1 cellular context compared by ENCODE assay signal in the genomic region with DNA sequence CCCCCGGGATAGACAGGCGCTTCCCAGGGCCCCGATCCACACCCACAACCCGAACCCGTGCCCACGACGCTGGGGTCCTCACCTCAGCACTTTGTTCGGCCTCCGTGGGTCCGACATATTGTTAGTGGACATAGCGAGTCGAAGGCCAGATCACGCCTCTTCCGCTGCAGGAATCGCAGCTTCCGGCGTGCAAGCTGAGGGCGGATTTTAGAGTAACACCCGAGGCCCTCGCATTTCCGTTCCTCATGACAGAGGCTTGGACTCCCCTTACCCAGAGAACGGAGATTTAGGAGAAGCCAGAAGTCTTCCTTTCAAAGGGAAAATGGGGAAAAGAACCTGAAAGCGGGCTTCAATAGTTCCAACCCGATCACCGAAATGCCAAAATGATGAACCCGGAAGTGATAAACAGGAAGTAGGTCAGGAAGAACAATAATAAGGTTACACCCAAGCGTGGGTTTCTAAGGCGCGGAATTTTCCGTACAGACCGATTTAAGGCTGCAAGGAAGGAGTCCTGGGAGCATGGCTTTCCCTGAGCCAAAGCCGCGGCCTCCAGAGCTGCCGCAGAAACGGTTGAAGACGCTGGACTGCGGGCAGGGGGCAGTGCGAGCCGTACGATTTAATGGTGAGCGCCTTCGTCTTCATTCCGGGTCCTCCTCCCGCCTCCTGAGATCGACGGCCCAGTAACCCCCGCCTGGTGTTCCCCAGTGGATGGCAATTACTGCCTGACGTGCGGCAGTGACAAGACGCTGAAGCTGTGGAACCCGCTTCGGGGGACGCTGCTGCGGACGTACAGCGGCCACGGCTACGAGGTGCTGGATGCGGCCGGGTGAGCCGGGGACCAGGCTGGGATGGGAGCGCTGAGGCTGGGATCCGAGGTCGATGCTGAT.
TF ChIP-seq lines count a peak whose summit lies in the region.

No MANE protein-coding gene starts in this region.

TF ChIP-seq in K562, 482 proteins besides CTCF, POLR2A, EP300 and RAD21 (continued from another document and continues in another):
- TF ChIP-seq ZNF655 (CRISPR knock-in tag; IDR thresholded peaks at IDR 0.05): no peak
- no peak for TF ChIP-seq CBX1 (IDR thresholded peaks at IDR 0.05; ENCODE audit: low read depth)
- no peak; the same call in 1 of the 2 replicates for TF ChIP-seq GTF2E2 (tag; IDR thresholded peaks at IDR 0.05)
- TF ChIP-seq SP1 (CRISPR knock-in tag; IDR thresholded peaks at IDR 0.05): peak; percentile 62
- TF ChIP-seq ZFP1 (CRISPR knock-in tag; IDR thresholded peaks at IDR 0.05): no peak; the same call in 1 of the 2 replicates
- TF ChIP-seq ZNF57 (CRISPR knock-in tag; IDR thresholded peaks at IDR 0.05): no peak
- no peak for TF ChIP-seq ZNF184 (CRISPR knock-in tag; IDR thresholded peaks at IDR 0.05)
- TF ChIP-seq RUNX1 (IDR thresholded peaks at IDR 0.05; ENCODE audit: low read depth): no peak
- TF ChIP-seq FOS (IDR thresholded peaks at IDR 0.05; ENCODE audit: extremely low read depth, insufficient read length): no peak
- TF ChIP-seq ZNF592 (IDR thresholded peaks at IDR 0.05): 0 out of 2 replicates have a peak, but pooled peaks have one; percentile 15
- no peak for TF ChIP-seq PHTF2 (CRISPR knock-in tag; IDR thresholded peaks at IDR 0.05)
- no peak for TF ChIP-seq ZNF140 (CRISPR knock-in tag; IDR thresholded peaks at IDR 0.05)
- no peak for TF ChIP-seq ZKSCAN3 (CRISPR knock-in tag; IDR thresholded peaks at IDR 0.05)
- TF ChIP-seq ZFP91 (CRISPR knock-in tag; IDR thresholded peaks at IDR 0.05): 0 out of 2 replicates have a peak, but pooled peaks have one; percentile 14
- TF ChIP-seq SIRT6 (IDR thresholded peaks at IDR 0.05; ENCODE audit: low read depth, low read length): no peak
- no peak for TF ChIP-seq CBFA2T2 (conservative IDR thresholded peaks at IDR 0.05)
- TF ChIP-seq, protein P1, sequence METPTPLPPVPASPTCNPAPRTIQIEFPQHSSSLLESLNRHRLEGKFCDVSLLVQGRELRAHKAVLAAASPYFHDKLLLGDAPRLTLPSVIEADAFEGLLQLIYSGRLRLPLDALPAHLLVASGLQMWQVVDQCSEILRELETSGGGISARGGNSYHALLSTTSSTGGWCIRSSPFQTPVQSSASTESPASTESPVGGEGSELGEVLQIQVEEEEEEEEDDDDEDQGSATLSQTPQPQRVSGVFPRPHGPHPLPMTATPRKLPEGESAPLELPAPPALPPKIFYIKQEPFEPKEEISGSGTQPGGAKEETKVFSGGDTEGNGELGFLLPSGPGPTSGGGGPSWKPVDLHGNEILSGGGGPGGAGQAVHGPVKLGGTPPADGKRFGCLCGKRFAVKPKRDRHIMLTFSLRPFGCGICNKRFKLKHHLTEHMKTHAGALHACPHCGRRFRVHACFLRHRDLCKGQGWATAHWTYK (CRISPR knock-in tag; IDR thresholded peaks at IDR 0.05): peak; percentile 75
- TF ChIP-seq ZNF76 (CRISPR knock-in tag; IDR thresholded peaks at IDR 0.05; ENCODE audit: borderline replicate concordance): peak; percentile 51; the same call in 1 of the 2 replicates
- TF ChIP-seq TAF1 (IDR thresholded peaks at IDR 0.05; ENCODE audit: control insufficient read depth, extremely low read depth, insufficient read depth, low read length, severe bottlenecking): peak; percentile 60
- TF ChIP-seq, protein P2, sequence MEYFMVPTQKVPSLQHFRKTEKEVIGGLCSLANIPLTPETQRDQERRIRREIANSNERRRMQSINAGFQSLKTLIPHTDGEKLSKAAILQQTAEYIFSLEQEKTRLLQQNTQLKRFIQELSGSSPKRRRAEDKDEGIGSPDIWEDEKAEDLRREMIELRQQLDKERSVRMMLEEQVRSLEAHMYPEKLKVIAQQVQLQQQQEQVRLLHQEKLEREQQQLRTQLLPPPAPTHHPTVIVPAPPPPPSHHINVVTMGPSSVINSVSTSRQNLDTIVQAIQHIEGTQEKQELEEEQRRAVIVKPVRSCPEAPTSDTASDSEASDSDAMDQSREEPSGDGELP (CRISPR knock-in tag; IDR thresholded peaks at IDR 0.05; ENCODE audit: borderline replicate concordance): no peak; the same call in none of the 2 replicates
- no peak for TF ChIP-seq KDM1A (IDR thresholded peaks at IDR 0.05)
- TF ChIP-seq, protein P3, sequence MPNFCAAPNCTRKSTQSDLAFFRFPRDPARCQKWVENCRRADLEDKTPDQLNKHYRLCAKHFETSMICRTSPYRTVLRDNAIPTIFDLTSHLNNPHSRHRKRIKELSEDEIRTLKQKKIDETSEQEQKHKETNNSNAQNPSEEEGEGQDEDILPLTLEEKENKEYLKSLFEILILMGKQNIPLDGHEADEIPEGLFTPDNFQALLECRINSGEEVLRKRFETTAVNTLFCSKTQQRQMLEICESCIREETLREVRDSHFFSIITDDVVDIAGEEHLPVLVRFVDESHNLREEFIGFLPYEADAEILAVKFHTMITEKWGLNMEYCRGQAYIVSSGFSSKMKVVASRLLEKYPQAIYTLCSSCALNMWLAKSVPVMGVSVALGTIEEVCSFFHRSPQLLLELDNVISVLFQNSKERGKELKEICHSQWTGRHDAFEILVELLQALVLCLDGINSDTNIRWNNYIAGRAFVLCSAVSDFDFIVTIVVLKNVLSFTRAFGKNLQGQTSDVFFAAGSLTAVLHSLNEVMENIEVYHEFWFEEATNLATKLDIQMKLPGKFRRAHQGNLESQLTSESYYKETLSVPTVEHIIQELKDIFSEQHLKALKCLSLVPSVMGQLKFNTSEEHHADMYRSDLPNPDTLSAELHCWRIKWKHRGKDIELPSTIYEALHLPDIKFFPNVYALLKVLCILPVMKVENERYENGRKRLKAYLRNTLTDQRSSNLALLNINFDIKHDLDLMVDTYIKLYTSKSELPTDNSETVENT (CRISPR knock-in tag; IDR thresholded peaks at IDR 0.05): no peak
- no peak for TF ChIP-seq TSC22D4 (tag; IDR thresholded peaks at IDR 0.05)
- no peak for TF ChIP-seq ZNF717 (CRISPR knock-in tag; IDR thresholded peaks at IDR 0.05)
- no peak for TF ChIP-seq ZSCAN32 (CRISPR knock-in tag; IDR thresholded peaks at IDR 0.05)
- 0 out of 2 replicates have a peak, but pooled peaks have one; percentile 54 for TF ChIP-seq MEF2D (tag; conservative IDR thresholded peaks at IDR 0.05; ENCODE audit: low read depth)
- TF ChIP-seq NR0B1 (IDR thresholded peaks at IDR 0.05; ENCODE audit: partially characterized antibody): no peak
- no peak; the same call in 1 of the 2 replicates for TF ChIP-seq ZNF407 (IDR thresholded peaks at IDR 0.05; ENCODE audit: low read depth)
- TF ChIP-seq L3MBTL2 (IDR thresholded peaks at IDR 0.05): peak; percentile 73; the same call in 1 of the 2 replicates
- peak; percentile 26; the same call in 1 of the 2 replicates for TF ChIP-seq TEAD4 (IDR thresholded peaks at IDR 0.05; ENCODE audit: low read length)
- TF ChIP-seq TEAD4 (CRISPR knock-in tag; IDR thresholded peaks at IDR 0.05; ENCODE audit: borderline replicate concordance): no peak
- no peak for TF ChIP-seq POLR3A (IDR thresholded peaks at IDR 0.05; ENCODE audit: borderline replicate concordance, extremely low read depth, insufficient read depth, insufficient read length)
